In the genomic region with DNA sequence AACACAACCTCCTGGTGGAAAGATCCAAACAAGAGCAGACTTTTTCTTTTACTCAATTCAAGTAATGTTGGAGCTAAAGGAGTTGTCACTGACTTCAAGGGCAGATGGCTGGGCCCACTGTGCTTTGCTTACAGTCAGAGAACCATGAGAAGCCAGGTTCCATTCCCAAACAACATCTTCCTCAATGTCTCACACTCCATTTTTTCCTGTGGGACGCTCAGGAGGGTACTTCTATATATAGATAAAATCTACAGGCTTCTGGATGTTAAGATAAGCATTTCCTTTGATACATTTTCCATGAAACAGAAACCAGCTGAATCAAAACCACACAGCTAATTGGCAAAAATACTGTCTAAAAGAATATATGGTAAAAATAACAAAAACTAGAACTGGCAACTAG, we compare ENCODE assay signal across 28 cellular contexts. TPM values are rescaled to one million over a fixed set of nuclear protein-coding genes. Genes with fewer than 3 reads are reported as not detected.
A peak's percentile ranks its signal among the peaks of the same experiment; 100 is the strongest.
DNase-seq lines count a peak whose midpoint lies in the region; ATAC-seq and TF ChIP-seq lines count a peak whose summit lies in the region.
"Had no signal": no experiment of that assay in that cellular context is flagged by ENCODE, and none has a peak within 500 bp of the region (broad histone marks: within the 10 kb centered on the region; RNA-seq: fewer than 3 reads in every experiment).

No MANE protein-coding gene starts in this region.

- ATAC-seq in left colon (no peak), HG02885 (IDR thresholded peaks at IDR 0.05; ENCODE audit: poor library complexity, unreplicated experiment) (no peak)
- ATAC-seq: left ventricle myocardium superior, mucosa of descending colon had no signal

- peaks cover 84 to 100% (median 99%) of the 10 kb centered on the region in 3 donors for H3K4me1 Mint-ChIP-seq in CD8-positive, alpha-beta memory T cell

- H3K4me2 ChIP-seq in osteoblast (ENCODE audit: insufficient read depth, low read length) = no peak overlapping the region
- H3K4me2 ChIP-seq: hepatocyte, PC-9 had no signal

- H2AFZ ChIP-seq in osteoblast (ENCODE audit: low read length) = no peak overlapping the region
- H2AFZ ChIP-seq: hepatocyte, PC-9 had no signal

- DNase-seq in DMS 273 (lab: John Stamatoyannopoulos, UW; ENCODE audit: unreplicated experiment) (peak; percentile 20), DMS 273 treated with DMSO at 0.1 percent for 48 hours (lab: John Stamatoyannopoulos, UW) (no peak), dermis blood vessel endothelial cell (peak; percentile 42), osteoblast (ENCODE audit: insufficient read length, low spot score, missing footprints) (no peak), DMS153 (lab: John Stamatoyannopoulos, UW) (no peak), left colon (no peak)
- no peak for DNase-seq in CD8-positive, alpha-beta memory T cell
- DNase-seq: activated CD4-positive, alpha-beta T cell treated with anti-CD3 and anti-CD28 coated beads, Interleukin-2, amount 50 U/mL, for 4 hours; activated naive CD4-positive, alpha-beta T cell; AML-193; aorta; foreskin fibroblast; GOT3; left ventricle myocardium superior; mucosa of descending colon; NCI-H446 treated with DMSO at 0.1 percent for 48 hours; PC-9; spleen; stimulated activated CD4-positive, alpha-beta T cell treated with anti-CD3 and anti-CD28 coated beads, Interleukin-4, amount 100 ng/mL, for 1 hour; stimulated activated naive CD4-positive, alpha-beta T cell treated with Interleukin-2 at 50 U/mL for 16 hours; T-helper 2 cell; thyroid gland had no signal

- no peak overlapping the region for H3K27ac ChIP-seq in CD8-positive, alpha-beta memory T cell (ENCODE audit: low read depth, low read length)
- H3K27ac ChIP-seq in osteoblast (ENCODE audit: low read depth, low read length) = peak overlapping the region; percentile 2
- H3K27ac ChIP-seq: 22Rv1, hepatocyte, HL-60, neutrophil, PC-9, thyroid gland had no signal

- no peaks in the 10 kb centered on the region for H3K27me3 Mint-ChIP-seq in CD8-positive, alpha-beta memory T cell

- H3K27ac Mint-ChIP-seq in CD8-positive, alpha-beta memory T cell = peak overlapping the region in 6 of 8 donors; percentile 29 to 84 (median 54)

- peaks cover 0 to 68% (median 14%) of the 10 kb centered on the region in 3 donors for H3K36me3 Mint-ChIP-seq in CD8-positive, alpha-beta memory T cell

- H3K4me3 Mint-ChIP-seq in CD8-positive, alpha-beta memory T cell = no peak overlapping the region

- peaks cover 10% of the 10 kb centered on the region for H4K20me1 ChIP-seq in osteoblast (ENCODE audit: insufficient read depth, low read length)

- TF ChIP-seq CTCF in osteoblast (IDR thresholded peaks at IDR 0.05; ENCODE audit: extremely low read depth, low read depth, low read length) = no peak

- H3K4me3 ChIP-seq in CD8-positive, alpha-beta memory T cell (ENCODE audit: low read length) = no peak overlapping the region
- H3K4me3 ChIP-seq in osteoblast (ENCODE audit: insufficient read depth, low read length) = no peak overlapping the region
- H3K4me3 ChIP-seq: hepatocyte, mucosa of descending colon, PC-9, spleen, thyroid gland had no signal

- H3K79me2 ChIP-seq in osteoblast (ENCODE audit: insufficient read depth, low read length) = peaks cover 84% of the 10 kb centered on the region

- POLR2A ChIA-PET in CD8-positive, alpha-beta memory T cell (lab: Charles Lee) = no interaction called here

- no peaks in the 10 kb centered on the region for H3K27me3 ChIP-seq in CD8-positive, alpha-beta memory T cell (ENCODE audit: insufficient read depth, low read length, poor library complexity, severe bottlenecking)
- no peaks in the 10 kb centered on the region for H3K27me3 ChIP-seq in osteoblast (ENCODE audit: insufficient read depth, low read length)
- H3K27me3 ChIP-seq: hepatocyte, neutrophil, spleen, thyroid gland had no signal

- H3K9me3 Mint-ChIP-seq in CD8-positive, alpha-beta memory T cell = no peaks in the 10 kb centered on the region

- H3K36me3 ChIP-seq in CD8-positive, alpha-beta memory T cell (ENCODE audit: insufficient read depth, low read length) = peaks cover 7% of the 10 kb centered on the region
- H3K36me3 ChIP-seq in osteoblast (ENCODE audit: insufficient read depth, low read length) = peaks cover 15% of the 10 kb centered on the region

- intact Hi-C loops in left colon (cut with DNase I, micrococcal nuclease) = no loop called here

- H3K4me1 ChIP-seq in CD8-positive, alpha-beta memory T cell (ENCODE audit: insufficient read depth, low read length) = peaks cover 41% of the 10 kb centered on the region
- peaks cover 41% of the 10 kb centered on the region for H3K4me1 ChIP-seq in osteoblast (ENCODE audit: insufficient read depth, low read length)

- H3K9me3 ChIP-seq in CD8-positive, alpha-beta memory T cell (ENCODE audit: low read length) = no peaks in the 10 kb centered on the region
- H3K9me3 ChIP-seq in osteoblast (ENCODE audit: low read depth, low read length) = no peaks in the 10 kb centered on the region
- H3K9me3 ChIP-seq: mucosa of descending colon, neutrophil, spleen, thyroid gland had no signal

- CTCF ChIA-PET in CD8-positive, alpha-beta memory T cell (lab: Charles Lee) = interaction anchor here (0.6 kb wide), 1 partner anchor 32 kb away, joined by 3 read pairs; no protein-coding TSS in a partner anchor

RNA-seq across cellular contexts. Expression of a gene that starts 14.4 kb away (rescaled TPM):
- 10 to 100 TPM; 49.9 to 53.7 TPM for total RNA-seq in CD8-positive, alpha-beta memory T cell
- polyA plus RNA-seq in CD8-positive, alpha-beta memory T cell = 33.1 TPM
- 42.8 and 53.1 TPM in 2 replicates for total RNA-seq in dermis blood vessel endothelial cell
- 28.3 and 36.6 TPM in 2 replicates for total RNA-seq in osteoblast
- total RNA-seq in left colon = 10 to 100 TPM; 32.9 to 39.5 TPM

RNA-seq across cellular contexts. Expression of a gene that starts 23.6 kb away (rescaled TPM):
- total RNA-seq in CD8-positive, alpha-beta memory T cell = not detected
- polyA plus RNA-seq in CD8-positive, alpha-beta memory T cell = not detected
- total RNA-seq in dermis blood vessel endothelial cell = 0.09 TPM in 1 of 2 replicates, not detected in the other
- total RNA-seq in osteoblast = under 0.01 TPM in 2 replicates
- total RNA-seq in left colon = 100 to 1,000 TPM; 244 to 262 TPM
- total RNA-seq: epithelial cell of proximal tubule, PC-9 had no signal

Comparison
In these comparisons a context has a peak if more than half of its experiments do, and no peak if none do; other contexts are left out.
1. DNase-seq: peak in DMS 273 (single experiment) and dermis blood vessel endothelial cell (single experiment); none in DMS 273 treated with DMSO at 0.1 percent for 48 hours (single experiment), CD8-positive, alpha-beta memory T cell (0 of 5), osteoblast (single experiment), DMS153 (single experiment) and left colon (0 of 2).
2. RNA of a gene that starts 23.6 kb away (total RNA-seq): 244 to 262 TPM in left colon; not detected in CD8-positive, alpha-beta memory T cell, 0.09 TPM in dermis blood vessel endothelial cell and under 0.01 TPM in osteoblast; every median in the first group is over 100 times any median in the second.